21 cellular contexts compared by ENCODE assay signal in the genomic region with DNA sequence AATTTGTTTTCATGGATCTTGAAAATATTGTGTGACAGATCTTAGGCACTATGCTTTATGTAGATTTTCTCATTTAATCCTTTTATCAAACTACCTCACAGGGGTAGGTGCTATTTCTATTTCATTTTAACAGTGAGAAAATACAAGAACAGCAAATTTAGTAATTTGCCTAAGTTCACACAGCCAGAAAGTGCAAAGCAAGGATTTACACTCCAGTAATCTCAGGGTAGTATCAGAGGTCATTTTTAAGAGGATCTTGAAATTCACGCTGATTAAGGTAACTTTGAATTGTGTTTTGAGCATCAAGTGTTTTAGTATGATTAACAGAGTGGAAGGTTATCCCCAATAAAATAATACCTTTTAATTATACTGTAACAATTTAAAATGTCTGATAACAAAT. TPM values are rescaled to one million over a fixed set of nuclear protein-coding genes. Genes with fewer than 3 reads are reported as not detected.
DNase-seq lines count a peak whose midpoint lies in the region; ATAC-seq, FAIRE-seq and TF ChIP-seq lines count a peak whose summit lies in the region.
"Had no signal": no experiment of that assay in that cellular context is flagged by ENCODE, and none has a peak within 500 bp of the region (broad histone marks: within the 10 kb centered on the region; RNA-seq: fewer than 3 reads in every experiment).

No MANE protein-coding gene starts in this region.

- DNase-seq in D721Med (ENCODE audit: insufficient read length, low spot score) (no peak), GM12878 (ENCODE audit: low read depth, low spot score) (peak; percentile 11), GM19239 (ENCODE audit: insufficient read length, low spot score) (no peak), trophoblast cell (no peak), Right ventricle myocardium inferior (ENCODE audit: missing footprints) (no peak)
- DNase-seq in stimulated activated CD8-positive, alpha-beta memory T cell treated with anti-CD3 and anti-CD28 coated beads, Interleukin-4, amount 100 ng/mL, for 48 hours: no peak
- DNase-seq: 8988T; CD4-positive, alpha-beta memory T cell; DMS79 treated with DMSO at 0.1 percent for 48 hours; EL; GM23248; HCEC 1CT; KG1 had no signal

- no peaks in the 10 kb centered on the region for H3K9me3 ChIP-seq in GM12878 (replicated peaks; ENCODE audit: control insufficient read depth, insufficient read depth, low read length)
- H3K9me3 ChIP-seq in trophoblast cell (ENCODE audit: insufficient read depth, low read depth, low read length): no peaks in the 10 kb centered on the region
- H3K9me3 ChIP-seq: BLaER1 had no signal

- H3K27ac ChIP-seq in GM12878 (ENCODE audit: control insufficient read depth, insufficient read depth) (no peak overlapping the region), trophoblast cell (ENCODE audit: low read depth, low read length) (no peak overlapping the region)
- H3K27ac ChIP-seq: BLaER1, GM23248 had no signal

- no peaks in the 10 kb centered on the region for H4K20me1 ChIP-seq in GM12878 (ENCODE audit: control insufficient read depth, insufficient read depth)
- H4K20me1 ChIP-seq: BLaER1 had no signal

- in situ Hi-C loops in GM12878 (cut with MboI): no loop called here

- SMC1A ChIA-PET in GM12878 (lab: Charles Lee; ENCODE audit: uncharacterized antibody, unreplicated experiment): interaction anchor here (1.3 kb wide), 1 partner anchor 13 kb away, joined by 6 read pairs; no protein-coding TSS in a partner anchor

- H3K79me2 ChIP-seq in GM12878 (ENCODE audit: control insufficient read depth, insufficient read depth, low read length): no peaks in the 10 kb centered on the region
- no peaks in the 10 kb centered on the region for H3K79me2 ChIP-seq in trophoblast cell (ENCODE audit: control insufficient read depth, insufficient read depth, low read length, poor library complexity)

- CTCF ChIA-PET in GM12878 (lab: Yijun Ruan, JAX): interaction anchor here (0.7 kb wide), 1 partner anchor 17 kb away, joined by 3 read pairs; no protein-coding TSS in a partner anchor

- FAIRE-seq in D721Med (lab: Jason Lieb, UNC) (peak; percentile 21), GM12878 (lab: Jason Lieb, UNC) (no peak), GM19239 (lab: Jason Lieb, UNC) (no peak)
- FAIRE-seq: GM12891 had no signal

- no peaks in the 10 kb centered on the region for H3K4me1 ChIP-seq in GM12878 (ENCODE audit: control insufficient read depth, insufficient read depth, low read length)
- no peaks in the 10 kb centered on the region for H3K4me1 ChIP-seq in trophoblast cell (ENCODE audit: control insufficient read depth in 1 of 2, insufficient read depth in 2 of 2, low read length in 2 of 2)

- no peaks in the 10 kb centered on the region for H3K36me3 ChIP-seq in GM12878 (ENCODE audit: control insufficient read depth in 2 of 2, insufficient read depth in 2 of 2, low read length in 1 of 2)
- H3K36me3 ChIP-seq in trophoblast cell (ENCODE audit: control insufficient read depth in 1 of 2, insufficient read depth in 2 of 2, low read length in 2 of 2): no peaks in the 10 kb centered on the region
- H3K36me3 ChIP-seq: BLaER1 had no signal

- H2AK5ac ChIP-seq in trophoblast cell (ENCODE audit: low read length): no peak overlapping the region

- no peak overlapping the region for H2BK12ac ChIP-seq in trophoblast cell (ENCODE audit: low read length)

- H2AFZ ChIP-seq in GM12878 (ENCODE audit: control insufficient read depth, low read depth, low read length): no peak overlapping the region
- H2AFZ ChIP-seq in trophoblast cell (ENCODE audit: insufficient read depth, low read length, poor library complexity): no peak overlapping the region
- H2AFZ ChIP-seq: GM23248 had no signal

- H3K4ac ChIP-seq in trophoblast cell (ENCODE audit: low read depth, low read length): no peak overlapping the region

- no peak overlapping the region for H3K23ac ChIP-seq in trophoblast cell (ENCODE audit: low read length)

- ATAC-seq in GM18520 (IDR thresholded peaks at IDR 0.05; ENCODE audit: unreplicated experiment): peak; percentile 29
- ATAC-seq in HG03432 (IDR thresholded peaks at IDR 0.05; ENCODE audit: unreplicated experiment): peak; percentile 40
- ATAC-seq in GM12878: peak; percentile 41
- ATAC-seq in Right ventricle myocardium inferior: no peak

- H3K4me2 ChIP-seq in GM12878 (ENCODE audit: control insufficient read depth, insufficient read depth) (no peak overlapping the region), trophoblast cell (ENCODE audit: low read length) (no peak overlapping the region)
- H3K4me2 ChIP-seq: BLaER1 had no signal

- TF ChIP-seq POLR2A in GM12878 (IDR thresholded peaks at IDR 0.05; ENCODE audit: low read depth, low read length): no peak

- no peak overlapping the region for H2BK5ac ChIP-seq in trophoblast cell (ENCODE audit: low read depth, low read length, poor library complexity)

- POLR2A ChIA-PET in GM12878 (lab: Charles Lee): no interaction called here

- BruUV-seq in GM12878 (replicated peaks; lab: Mats Ljungman, UMichigan): no TSS peak

- H4K12ac ChIP-seq in trophoblast cell (ENCODE audit: low read depth, low read length): no peak overlapping the region

- H3K18ac ChIP-seq in trophoblast cell (ENCODE audit: low read length): no peak overlapping the region

- TF ChIP-seq RAD21 in GM12878 (IDR thresholded peaks at IDR 0.05; ENCODE audit: insufficient read depth, low read depth, low read length): no peak

- no peak overlapping the region for H4K8ac ChIP-seq in trophoblast cell (ENCODE audit: low read depth, low read length)

- TF ChIP-seq CTCF in D721Med (IDR thresholded peaks at IDR 0.05; ENCODE audit: insufficient read depth, missing control alignments) (no peak), GM12878 (IDR thresholded peaks at IDR 0.05 in 2 of 3, conservative IDR thresholded peaks at IDR 0.05 in 1 of 3; ENCODE audit: control insufficient read depth in 2 of 3, extremely low read depth in 1 of 3, insufficient read depth in 1 of 3, low read depth in 3 of 3, low read length in 3 of 3) (no peak)

- intact Hi-C loops in GM12878 (cut with micrococcal nuclease; ENCODE audit: unreplicated experiment): no loop called here
- intact Hi-C loops in Right ventricle myocardium inferior (cut with DNase I): no loop called here

- no peak for TF ChIP-seq EP300 in GM12878 (IDR thresholded peaks at IDR 0.05; ENCODE audit: borderline replicate concordance in 1 of 2, control insufficient read depth in 1 of 2, low read depth in 2 of 2, low read length in 2 of 2)

- H3K79me1 ChIP-seq in trophoblast cell (ENCODE audit: low read length): no peaks in the 10 kb centered on the region

- RAD21 ChIA-PET in GM12878 (lab: Charles Lee; ENCODE audit: unreplicated experiment): no interaction called here

- H3K27me3 ChIP-seq in GM12878 (replicated peaks in 1 of 2; ENCODE audit: control insufficient read depth in 2 of 2, insufficient read depth in 2 of 2, low read length in 1 of 2) (no peaks in the 10 kb centered on the region), trophoblast cell (ENCODE audit: insufficient read depth, low read length) (no peaks in the 10 kb centered on the region)
- H3K27me3 ChIP-seq: BLaER1 had no signal

- no peak overlapping the region for H4K91ac ChIP-seq in trophoblast cell (ENCODE audit: low read depth, low read length)

- H3K4me3 ChIP-seq in GM12878 (no peak overlapping the region), trophoblast cell (ENCODE audit: low read depth, low read length) (no peak overlapping the region)
- H3K4me3 ChIP-seq: BLaER1, GM23248 had no signal

- H3K9ac ChIP-seq in GM12878 (ENCODE audit: control insufficient read depth, insufficient read depth, low read length) (no peak overlapping the region), trophoblast cell (ENCODE audit: low read length) (no peak overlapping the region)
- H3K9ac ChIP-seq: BLaER1, GM23248 had no signal

- 32% methylated on average over 1 of the region's 1 CpG for WGBS in GM12878 (ENCODE audit: insufficient coverage, insufficient replicate concordance, low lambda C conversion rate, missing lambda C conversion rate)
- WGBS in trophoblast cell (ENCODE audit: extremely low coverage, insufficient coverage, insufficient read length): no CpG with 5 or more reads among the region's 1 CpG

- H3K14ac ChIP-seq in trophoblast cell (ENCODE audit: low read length): no peak overlapping the region

- H2BK120ac ChIP-seq in trophoblast cell (ENCODE audit: insufficient read depth, low read length, poor library complexity): no peak overlapping the region

TF ChIP-seq in GM12878, 131 proteins besides CTCF, POLR2A, EP300 and RAD21 (continues in another document):
- no peak for TF ChIP-seq TCF12 (IDR thresholded peaks at IDR 0.05; ENCODE audit: low read depth, low read length)
- TF ChIP-seq TCF7 (IDR thresholded peaks at IDR 0.05; ENCODE audit: borderline replicate concordance): no peak
- TF ChIP-seq ETV6 (conservative IDR thresholded peaks at IDR 0.05 in 1 of 2, IDR thresholded peaks at IDR 0.05 in 1 of 2; ENCODE audit: borderline replicate concordance in 1 of 2, low read depth in 1 of 2): no peak
- TF ChIP-seq NR2C1 (IDR thresholded peaks at IDR 0.05): no peak
- no peak for TF ChIP-seq NBN (IDR thresholded peaks at IDR 0.05)

RNA-seq across cellular contexts. Expression of a gene that starts 10.1 kb away (rescaled TPM):
- 0.27 and 0.39 TPM in 2 replicates for total RNA-seq in GM12878 (2013; cell fraction: nucleolus; rRNA removed)
- total RNA-seq in GM12878 (2014; rRNA removed) (0.71 TPM in 1 of 2 replicates, not detected in the other), GM12878 (2014; rRNA removed; fragmentation: Illumina TruSeq; extraction: Trizol) (0.04 TPM in 1 of 2 replicates, not detected in the other), GM12878 (2021) (not detected in 2 replicates), Right ventricle myocardium inferior (2.6 TPM)
- polyA plus RNA-seq in GM12878 (2011; ENCODE audit: low read depth): not detected
- polyA plus RNA-seq in GM12878 (2011; rRNA removed) (1.1 TPM in 2 replicates), GM12878 (2014; fragmentation: Illumina TruSeq; extraction: Trizol) (0.01 TPM in 1 of 2 replicates, not detected in the other), GM12878 (2014; fragmentation: Nextera tagmentation; extraction: Ambion mirVana) (not detected), GM12878 (2014; rRNA removed) (0.03 TPM in 1 of 2 replicates, not detected in the other), GM12878 (2016; fragmentation: Nextera tagmentation; extraction: Ambion mirVana) (not detected)
- polyA plus RNA-seq in GM12878 (2011; cell fraction: cytosol; rRNA removed): 0.72 and 0.87 TPM in 2 replicates
- polyA plus RNA-seq in GM12878 (2011; cell fraction: nucleus; rRNA removed): 0.87 and 1.4 TPM in 2 replicates
- polyA plus RNA-seq in GM12878 (2012): not detected in 2 replicates
- polyA minus RNA-seq in GM12878 (2011; rRNA and poly(A)+ RNA removed): 1.9 and 2.6 TPM in 2 replicates
- polyA minus RNA-seq in GM12878 (2011; cell fraction: cytosol; rRNA and poly(A)+ RNA removed): 0.21 TPM in 1 of 2 replicates, not detected in the other
- 1.5 and 3.3 TPM in 2 replicates for polyA minus RNA-seq in GM12878 (2011; cell fraction: nucleus; rRNA and poly(A)+ RNA removed)
- polyA plus RNA-seq in trophoblast cell (2013): not detected in 2 replicates
- total RNA-seq: A673; CD4-positive, alpha-beta memory T cell; G401; GM23248 had no signal
- polyA plus RNA-seq: AG04450; CD14-positive monocyte; CD4-positive, alpha-beta memory T cell; GM23248 had no signal
